Comparison of ENCODE assay signal across 9 cellular contexts in the genomic region with DNA sequence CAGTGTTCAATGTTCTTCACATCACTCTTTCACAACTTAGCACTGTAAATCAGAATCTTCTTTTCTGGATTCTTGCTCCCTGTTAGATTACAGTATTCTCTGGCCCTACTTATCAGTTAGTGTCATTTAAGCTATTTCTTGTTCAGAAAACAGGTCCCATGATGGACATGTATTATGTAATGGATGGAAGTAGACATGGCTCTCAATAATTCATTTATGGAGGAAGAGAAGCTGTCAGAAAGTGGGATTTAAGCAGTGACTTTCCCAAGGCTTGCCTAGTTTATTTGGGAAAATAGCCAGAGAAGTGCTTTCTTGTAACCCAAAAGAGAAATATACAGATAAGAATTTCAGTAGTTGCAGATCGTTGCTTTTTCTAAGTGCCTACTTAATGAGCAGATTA. TPM values are rescaled to one million over a fixed set of nuclear protein-coding genes. Genes with fewer than 3 reads are reported as not detected.
DNase-seq lines count a peak whose midpoint lies in the region; ATAC-seq, FAIRE-seq and TF ChIP-seq lines count a peak whose summit lies in the region.
"Had no signal": no experiment of that assay in that cellular context is flagged by ENCODE, and none has a peak within 500 bp of the region (broad histone marks: within the 10 kb centered on the region; RNA-seq: fewer than 3 reads in every experiment).

No MANE protein-coding gene starts in this region.

- TF ChIP-seq CTCF in K562 (IDR thresholded peaks at IDR 0.05 in 2 of 3, conservative IDR thresholded peaks at IDR 0.05 in 1 of 3; ENCODE audit: insufficient read depth in 2 of 3, low read depth in 1 of 3, low read length in 3 of 3), result no peak

- TF ChIP-seq RAD21 in K562 (CRISPR knock-in tag; conservative IDR thresholded peaks at IDR 0.05 in 1 of 2, IDR thresholded peaks at IDR 0.05 in 1 of 2), result no peak

- H3K9me3 ChIP-seq in BLaER1 (no peaks in the 10 kb centered on the region), HUES64 (ENCODE audit: insufficient read depth, low read depth, low read length) (no peaks in the 10 kb centered on the region), K562 (replicated peaks; ENCODE audit: control insufficient read depth, insufficient read depth, low read depth, low read length) (no peaks in the 10 kb centered on the region), mucosa of stomach (ENCODE audit: control insufficient read depth, low read length) (no peaks in the 10 kb centered on the region)

- ATAC-seq in K562 (no peak), GM18861 (IDR thresholded peaks at IDR 0.05; ENCODE audit: unreplicated experiment) (no peak)

- intact Hi-C loops in K562 (cut with micrococcal nuclease), result no loop called here

- POLR2A ChIA-PET in K562 (lab: Yijun Ruan, JAX), result interaction anchor here (1.0 to 1.2 kb wide), 3 partner anchors 9 to 25 kb away, joined by 3 to 4 read pairs (median 4); no protein-coding TSS in a partner anchor

- in situ Hi-C loops in K562 (cut with MboI), result no loop called here

- CTCF ChIA-PET in K562 (lab: Yijun Ruan, JAX; ENCODE audit: low intra/inter-chr PET ratio), result no interaction called here

- DNase-seq in K562 (ENCODE audit: extremely low read depth in 1 of 4, low spot score in 3 of 4) (no peak), KG1 (lab: John Stamatoyannopoulos, UW) (no peak), RKO (ENCODE audit: low spot score) (no peak), middle frontal gyrus (ENCODE audit: extremely low spot score, low spot score) (no peak)
- DNase-seq: NCI-H446 treated with DMSO at 0.1 percent for 48 hours had no signal

- H3K4me1 ChIP-seq in BLaER1 (peaks cover 32% of the 10 kb centered on the region), HUES64 (ENCODE audit: insufficient read depth, low read length) (peaks cover 20% of the 10 kb centered on the region), K562 (replicated peaks in 1 of 2; ENCODE audit: control insufficient read depth in 2 of 2, insufficient read depth in 2 of 2, low read length in 2 of 2) (peaks cover 7 to 20% of the 10 kb centered on the region in 2 experiments; a peak in 4 of 5 replicates), mucosa of stomach (ENCODE audit: control insufficient read depth, insufficient read depth, low read length) (peaks cover 15% of the 10 kb centered on the region)

- no peak overlapping the region; the same call in 1 of the 2 replicates for H3K9ac ChIP-seq in BLaER1
- no peak overlapping the region for H3K9ac ChIP-seq in HUES64 (ENCODE audit: low read depth, low read length)
- no peak overlapping the region for H3K9ac ChIP-seq in K562 (ENCODE audit: insufficient read depth in 1 of 2, low read depth in 2 of 2, low read length in 2 of 2)
- peak overlapping the region; percentile 4 for H3K9ac ChIP-seq in mucosa of stomach (ENCODE audit: low read length)

- H3K27ac ChIP-seq in BLaER1, result no peak overlapping the region
- no peak overlapping the region for H3K27ac ChIP-seq in HUES64 (ENCODE audit: low read depth, low read length)
- no peak overlapping the region for H3K27ac ChIP-seq in K562 (ENCODE audit: extremely low read depth, low read depth, low read length)

- no peaks in the 10 kb centered on the region for H3K9me1 ChIP-seq in K562 (ENCODE audit: control insufficient read depth, insufficient read depth, low read length)

- H3K27me3 ChIP-seq in BLaER1 (no peaks in the 10 kb centered on the region), HUES64 (ENCODE audit: insufficient read depth, low read length) (peaks cover 8% of the 10 kb centered on the region), K562 (ENCODE audit: control insufficient read depth in 2 of 2, insufficient read depth in 2 of 2, low read length in 2 of 2) (no peaks in the 10 kb centered on the region), mucosa of stomach (ENCODE audit: control insufficient read depth, insufficient read depth, low read length) (no peaks in the 10 kb centered on the region)

- TF ChIP-seq EP300 in K562 (IDR thresholded peaks at IDR 0.05; ENCODE audit: low read length), result no peak

- BruUV-seq in K562 (replicated peaks; lab: Mats Ljungman, UMichigan), result no TSS peak

- TF ChIP-seq POLR2A in K562 (conservative IDR thresholded peaks at IDR 0.05), result no peak

- H4K20me1 ChIP-seq in BLaER1, result peaks cover 49% of the 10 kb centered on the region
- 0 out of 2 replicates have a peak, but pooled peaks cover 2% of the 10 kb centered on the region for H4K20me1 ChIP-seq in K562 (replicated peaks; ENCODE audit: control insufficient read depth, insufficient read depth, low read length)

- no peak overlapping the region for H2AFZ ChIP-seq in K562 (ENCODE audit: low read depth, low read length)

- H3K4me3 ChIP-seq in BLaER1, result no peak overlapping the region
- peak overlapping the region; percentile 83 for H3K4me3 ChIP-seq in HUES64 (ENCODE audit: low read length)
- no peak overlapping the region for H3K4me3 ChIP-seq in K562
- no peak overlapping the region for H3K4me3 ChIP-seq in mucosa of stomach (ENCODE audit: low read length)

- H3K36me3 ChIP-seq in BLaER1 (no peaks in the 10 kb centered on the region), HUES64 (ENCODE audit: insufficient read depth, low read length) (no peaks in the 10 kb centered on the region), K562 (ENCODE audit: control insufficient read depth, insufficient read depth, low read length) (peaks cover 5% of the 10 kb centered on the region; the same call in 2 of the 3 replicates), mucosa of stomach (ENCODE audit: control insufficient read depth, insufficient read depth, low read length) (no peaks in the 10 kb centered on the region)

- FAIRE-seq in K562 (lab: Jason Lieb, UNC), result no peak

- H3K79me2 ChIP-seq in K562 (ENCODE audit: control insufficient read depth, insufficient read depth, low read length), result peaks cover 43% of the 10 kb centered on the region

- peak overlapping the region; percentile 82 for H3K4me2 ChIP-seq in BLaER1
- 0 out of 2 replicates have a peak overlapping the region, but pooled peaks have one; percentile 93 for H3K4me2 ChIP-seq in K562 (ENCODE audit: insufficient read depth, low read length)

- WGBS in HUES64, result no CpG with 5 or more reads among the region's 1 CpG
- 43% methylated on average over 1 of the region's 1 CpG for WGBS in K562 (ENCODE audit: insufficient coverage, low coverage, missing lambda C conversion rate)

TF ChIP-seq in K562, 482 proteins besides CTCF, POLR2A, EP300 and RAD21 (continues in another document):
- TF ChIP-seq ZNF41 (CRISPR knock-in tag; conservative IDR thresholded peaks at IDR 0.05) (no peak), KDM1A (IDR thresholded peaks at IDR 0.05) (0 out of 4 replicates have a peak, but pooled peaks of 1 of the 2 experiments have one; percentile 15)

RNA-seq across cellular contexts. Expression of a gene that starts 1.6 kb away (rescaled TPM):
- 9.9 TPM for polyA plus RNA-seq in HUES64 (2013, experiment 1 of 2)
- polyA plus RNA-seq in HUES64 (2013, experiment 2 of 2), result 11.3 TPM
- 35.9 and 86.9 TPM in 2 replicates for total RNA-seq in K562 (2011; cell fraction: chromatin; rRNA removed; ENCODE audit: low replicate concordance)
- 9.8 and 11.2 TPM in 2 replicates for total RNA-seq in K562 (2011; cell fraction: nucleolus; rRNA removed)
- 26.0 and 26.7 TPM in 2 replicates for total RNA-seq in K562 (2011; cell fraction: nucleoplasm; rRNA removed)
- total RNA-seq in K562 (2014; rRNA removed), result 3.3 and 4.8 TPM in 2 replicates
- total RNA-seq in K562 (2014; rRNA removed; fragmentation: Illumina TruSeq; extraction: Trizol), result 6.3 and 8.3 TPM in 2 replicates
- total RNA-seq in K562 (2015; rRNA removed; fragmentation: Illumina TruSeq; extraction: Trizol), result 5.8 and 7.1 TPM in 2 replicates
- 10.9 and 11.8 TPM in 2 replicates for total RNA-seq in K562 (2021)
- polyA plus RNA-seq in K562 (2011; rRNA removed), result 2.6 and 2.7 TPM in 2 replicates
- polyA plus RNA-seq in K562 (2011; cell fraction: cytosol; rRNA removed), result 2.0 and 2.8 TPM in 2 replicates
- polyA plus RNA-seq in K562 (2011; cell fraction: nucleus; rRNA removed), result 8.0 and 9.7 TPM in 2 replicates
- 3.7 and 4.3 TPM in 2 replicates for polyA plus RNA-seq in K562 (2012)
- polyA plus RNA-seq in K562 (2014; fragmentation: Illumina TruSeq; extraction: Trizol), result 5.4 and 6.1 TPM in 2 replicates
- 1 to 10 TPM in 1 of 2 experiments, under 1 TPM in 1; 0.74 to 1.4 TPM for polyA plus RNA-seq in K562 (2014; fragmentation: Nextera tagmentation; extraction: Ambion mirVana)
- polyA plus RNA-seq in K562 (2014; rRNA removed), result 2.5 and 3.2 TPM in 2 replicates
- polyA minus RNA-seq in K562 (2011; rRNA and poly(A)+ RNA removed), result 20.2 and 24.2 TPM in 2 replicates
- polyA minus RNA-seq in K562 (2011; cell fraction: cytosol; rRNA and poly(A)+ RNA removed), result 8.2 and 9.1 TPM in 2 replicates
- polyA minus RNA-seq in K562 (2011; cell fraction: nucleus; rRNA and poly(A)+ RNA removed), result 11.0 and 16.6 TPM in 2 replicates

RNA-seq across cellular contexts. Expression of a gene that starts 43.2 kb away (rescaled TPM):
- polyA plus RNA-seq in HUES64 (2013, experiment 1 of 2), result 9.0 TPM
- polyA plus RNA-seq in HUES64 (2013, experiment 2 of 2), result 12.2 TPM
- 48.0 and 54.7 TPM in 2 replicates for total RNA-seq in K562 (2011; cell fraction: chromatin; rRNA removed; ENCODE audit: low replicate concordance)
- 28.0 and 33.7 TPM in 2 replicates for total RNA-seq in K562 (2011; cell fraction: nucleolus; rRNA removed)
- total RNA-seq in K562 (2011; cell fraction: nucleoplasm; rRNA removed), result 24.4 and 32.5 TPM in 2 replicates
- total RNA-seq in K562 (2014; rRNA removed), result 8.6 and 8.7 TPM in 2 replicates
- total RNA-seq in K562 (2014; rRNA removed; fragmentation: Illumina TruSeq; extraction: Trizol), result 9.3 and 9.9 TPM in 2 replicates
- 11.8 TPM in 2 replicates for total RNA-seq in K562 (2015; rRNA removed; fragmentation: Illumina TruSeq; extraction: Trizol)
- 7.6 and 9.8 TPM in 2 replicates for total RNA-seq in K562 (2021)
- polyA plus RNA-seq in K562 (2011; rRNA removed), result 12.3 and 13.5 TPM in 2 replicates
- 6.3 TPM in 2 replicates for polyA plus RNA-seq in K562 (2011; cell fraction: cytosol; rRNA removed)
- polyA plus RNA-seq in K562 (2011; cell fraction: nucleus; rRNA removed), result 62.4 and 63.4 TPM in 2 replicates
- 5.8 and 6.2 TPM in 2 replicates for polyA plus RNA-seq in K562 (2012)
- polyA plus RNA-seq in K562 (2014; fragmentation: Illumina TruSeq; extraction: Trizol), result 7.2 and 10.1 TPM in 2 replicates
- 1 to 10 TPM; 1.3 to 1.6 TPM for polyA plus RNA-seq in K562 (2014; fragmentation: Nextera tagmentation; extraction: Ambion mirVana)
- 11.0 and 15.9 TPM in 2 replicates for polyA plus RNA-seq in K562 (2014; rRNA removed)
- 28.1 and 37.1 TPM in 2 replicates for polyA minus RNA-seq in K562 (2011; rRNA and poly(A)+ RNA removed)
- 7.4 and 10.3 TPM in 2 replicates for polyA minus RNA-seq in K562 (2011; cell fraction: cytosol; rRNA and poly(A)+ RNA removed)
- polyA minus RNA-seq in K562 (2011; cell fraction: nucleus; rRNA and poly(A)+ RNA removed), result 12.7 and 31.8 TPM in 2 replicates
